ENCODE assay signal across 18 cellular contexts in the genomic region with DNA sequence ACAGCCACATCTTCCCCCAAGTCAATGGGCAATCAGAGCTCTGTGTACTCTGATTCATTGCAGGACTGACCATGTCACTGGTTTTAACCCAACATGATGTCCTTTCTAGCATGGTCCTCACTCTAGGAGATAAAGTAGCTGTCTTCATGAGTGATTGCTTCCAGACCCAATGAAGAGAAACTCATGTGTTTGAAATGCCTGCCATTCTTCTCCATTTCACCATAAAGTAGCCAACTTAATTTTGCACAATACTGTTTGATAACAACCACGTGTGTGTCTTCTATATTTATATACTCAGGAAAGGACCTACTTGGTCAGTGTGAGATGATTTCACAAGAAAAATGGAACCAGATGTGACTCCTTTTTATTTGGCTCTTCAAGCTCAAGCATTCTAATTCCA.
A peak's percentile ranks its signal among the peaks of the same experiment; 100 is the strongest.
DNase-seq lines count a peak whose midpoint lies in the region; ATAC-seq and TF ChIP-seq lines count a peak whose summit lies in the region.
"Had no signal": no experiment of that assay in that cellular context is flagged by ENCODE, and none has a peak within 500 bp of the region (broad histone marks: within the 10 kb centered on the region; RNA-seq: fewer than 3 reads in every experiment).

No MANE protein-coding gene starts in this region.

- H3K27ac ChIP-seq in gastrocnemius medialis (peak overlapping the region; percentile 79 to 85 (median 82)), ascending aorta (no peak overlapping the region), sigmoid colon (no peak overlapping the region)
- H3K27ac ChIP-seq: BLaER1 treated with 17β-estradiol and CSF1 and Interleukin-3, amounts not matched to agents 10 nM and 100 nM; RWPE1; SJSA1 had no signal

- H3K4me3 ChIP-seq in fibroblast of the aortic adventitia (ENCODE audit: low read depth, low read length) (no peak overlapping the region), gastrocnemius medialis (no peak overlapping the region), ascending aorta (no peak overlapping the region), sigmoid colon (no peak overlapping the region)
- H3K4me3 ChIP-seq: BLaER1 treated with 17β-estradiol and CSF1 and Interleukin-3, amounts not matched to agents 10 nM and 100 nM; SJSA1 had no signal

- ATAC-seq in gastrocnemius medialis: peak; percentile 67 to 68

- TF ChIP-seq CTCF in fibroblast of the aortic adventitia (IDR thresholded peaks at IDR 0.05; ENCODE audit: insufficient read depth, low read length): no peak
- TF ChIP-seq CTCF in gastrocnemius medialis (IDR thresholded peaks at IDR 0.05 in 4 of 5, conservative IDR thresholded peaks at IDR 0.05 in 1 of 5): no peak
- no peak for TF ChIP-seq CTCF in ascending aorta (IDR thresholded peaks at IDR 0.05)
- TF ChIP-seq CTCF in sigmoid colon (IDR thresholded peaks at IDR 0.05): no peak

- no peaks in the 10 kb centered on the region for H3K9me3 ChIP-seq in gastrocnemius medialis
- no peaks in the 10 kb centered on the region for H3K9me3 ChIP-seq in ascending aorta
- H3K9me3 ChIP-seq in sigmoid colon: no peaks in the 10 kb centered on the region
- H3K9me3 ChIP-seq: SJSA1 had no signal

- 72% methylated on average over 1 of the region's 1 CpG for WGBS in sigmoid colon, 2 donors

- in situ Hi-C loops in gastrocnemius medialis (cut with MboI; ENCODE audit: low sequenced_read_pairs in 4 of 4): no loop called here

- DNase-seq in AG20443 (ENCODE audit: low spot score): peak; percentile 38
- peak; percentile 21 for DNase-seq in RPMI7951 (ENCODE audit: low read depth)
- DNase-seq in fibroblast of the aortic adventitia (ENCODE audit: low read depth): peak; percentile 74
- DNase-seq in gastrocnemius medialis: no peak
- no peak for DNase-seq in ascending aorta (ENCODE audit: low spot score in 2 of 2)
- no peak for DNase-seq in NCI-H510A (lab: John Stamatoyannopoulos, UW)
- DNase-seq in sigmoid colon: no peak
- DNase-seq: KG1; NCI-H1048; NCI-H1694; NCI-H2107; NCI-H226; NCI-H69; NK-92 treated with Interleukin-12 subunit alpha and Interleukin-12 subunit beta, amount 100 ng/mL, for 24 hours; OCI-M1 had no signal

- no peak for TF ChIP-seq EP300 in sigmoid colon (IDR thresholded peaks at IDR 0.05)

- H3K27me3 ChIP-seq in gastrocnemius medialis: no peaks in the 10 kb centered on the region
- no peaks in the 10 kb centered on the region for H3K27me3 ChIP-seq in ascending aorta
- H3K27me3 ChIP-seq in sigmoid colon: no peaks in the 10 kb centered on the region
- H3K27me3 ChIP-seq: BLaER1 treated with 17β-estradiol and CSF1 and Interleukin-3, amounts not matched to agents 10 nM and 100 nM; SJSA1 had no signal

- no peak for TF ChIP-seq POLR2A in gastrocnemius medialis (IDR thresholded peaks at IDR 0.05)
- TF ChIP-seq POLR2A in sigmoid colon (IDR thresholded peaks at IDR 0.05): no peak

- peaks cover 14 to 25% of the 10 kb centered on the region in 2 donors for H3K4me1 ChIP-seq in gastrocnemius medialis
- H3K4me1 ChIP-seq in ascending aorta: no peaks in the 10 kb centered on the region
- no peaks in the 10 kb centered on the region for H3K4me1 ChIP-seq in sigmoid colon
- H3K4me1 ChIP-seq: BLaER1 treated with 17β-estradiol and CSF1 and Interleukin-3, amounts not matched to agents 10 nM and 100 nM had no signal

- H3K36me3 ChIP-seq in gastrocnemius medialis (no peaks in the 10 kb centered on the region), ascending aorta (no peaks in the 10 kb centered on the region), sigmoid colon (no peaks in the 10 kb centered on the region)
- H3K36me3 ChIP-seq: BLaER1 treated with 17β-estradiol and CSF1 and Interleukin-3, amounts not matched to agents 10 nM and 100 nM; SJSA1 had no signal

- intact Hi-C loops in gastrocnemius medialis (cut with DNase I; ENCODE audit: low total_unique reads): loop anchor here (5.0 kb wide), 1 partner anchor 73 kb away; no protein-coding TSS in a partner anchor
- intact Hi-C loops in ascending aorta (cut with DNase I): no loop called here
- intact Hi-C loops in sigmoid colon (cut with DNase I): no loop called here

Comparison
In these comparisons a context has a peak if more than half of its experiments do, and no peak if none do; other contexts are left out.
1. DNase-seq: peak in AG20443 (single experiment), RPMI7951 (single experiment) and fibroblast of the aortic adventitia (single experiment); none in gastrocnemius medialis (0 of 2), ascending aorta (0 of 2), NCI-H510A (single experiment) and sigmoid colon (single experiment).
2. H3K27ac ChIP-seq: peak in gastrocnemius medialis (4 of 4); none in ascending aorta (0 of 2) and sigmoid colon (0 of 4).